ENCODE assay signal across 10 cellular contexts in genomic region chr2:133264951-133265949, GRCh38.
A peak's percentile ranks its signal among the peaks of the same experiment; 100 is the strongest.
DNase-seq lines count a peak whose midpoint lies in the region; ATAC-seq and TF ChIP-seq lines count a peak whose summit lies in the region.
"Had no signal": no experiment of that assay in that cellular context is flagged by ENCODE, and none has a peak within 500 bp of the region (broad histone marks: within the 10 kb centered on the region; RNA-seq: fewer than 3 reads in every experiment).

No MANE protein-coding gene starts in this region.

- DNase-seq in Calu3 (peak; percentile 17), NCI-H69 (lab: John Stamatoyannopoulos, UW) (peak; percentile 3), foreskin fibroblast (peak in 1 of 2 donors; percentile 9), thyroid gland (no peak)
- DNase-seq in effector memory CD4-positive, alpha-beta T cell: no peak
- DNase-seq: central memory CD4-positive, alpha-beta T cell had no signal

- no peak for TF ChIP-seq POLR2A in thyroid gland (IDR thresholded peaks at IDR 0.05)

- no TSS peak for BruUV-seq in Calu3 (replicated peaks; lab: Mats Ljungman, UMichigan)

- TF ChIP-seq EP300 in neural cell (conservative IDR thresholded peaks at IDR 0.05; ENCODE audit: poor library complexity, severe bottlenecking): no peak

- TF ChIP-seq CTCF in Calu3 (IDR thresholded peaks at IDR 0.05; ENCODE audit: unreplicated experiment) (no peak), foreskin fibroblast (IDR thresholded peaks at IDR 0.05; ENCODE audit: low read depth, low read length) (no peak), neural cell (IDR thresholded peaks at IDR 0.05; ENCODE audit: poor library complexity, severe bottlenecking) (no peak), thyroid gland (IDR thresholded peaks at IDR 0.05) (no peak)

- no peaks in the 10 kb centered on the region for H3K9me2 ChIP-seq in neural cell (ENCODE audit: insufficient read depth, low read length)

- H3K27ac Mint-ChIP-seq in Calu3 (ENCODE audit: unreplicated experiment): no peak overlapping the region
- H3K27ac Mint-ChIP-seq: T-helper 1 cell treated with Interleukin-12 subunit alpha and Interleukin-12 subunit beta and Interleukin-4 antibody, amounts not matched to agents 30 μg/mL and 1 μg/mL, for 36 hours had no signal

- intact Hi-C loops in Calu3 (cut with micrococcal nuclease; ENCODE audit: unreplicated experiment): loop anchor here (5.0 to 10.0 kb wide), 2 partner anchors 380 to 517 kb away; no protein-coding TSS in a partner anchor
- intact Hi-C loops in thyroid gland (cut with DNase I): no loop called here

- H3K4me3 ChIP-seq in foreskin fibroblast (ENCODE audit: low read depth in 1 of 2, low read length in 2 of 2): peak overlapping the region; percentile 50 to 58
- peak overlapping the region; percentile 76 for H3K4me3 ChIP-seq in neural cell (ENCODE audit: low read length)
- no peak overlapping the region for H3K4me3 ChIP-seq in effector memory CD4-positive, alpha-beta T cell (ENCODE audit: insufficient read depth, low read depth, low read length, poor library complexity, severe bottlenecking)
- H3K4me3 ChIP-seq in thyroid gland (replicated peaks in 1 of 3): peak overlapping the region in 1 of 3 donors; percentile 20

- H3K4me3 Mint-ChIP-seq in Calu3 (ENCODE audit: low read depth, unreplicated experiment): peak overlapping the region; percentile 83
- H3K4me3 Mint-ChIP-seq: T-helper 1 cell treated with Interleukin-12 subunit alpha and Interleukin-12 subunit beta and Interleukin-4 antibody, amounts not matched to agents 30 μg/mL and 1 μg/mL, for 36 hours had no signal

- no peaks in the 10 kb centered on the region for H3F3A ChIP-seq in neural cell (ENCODE audit: insufficient read depth, low read length, poor library complexity, severe bottlenecking)

- H4K20me1 ChIP-seq in neural cell (ENCODE audit: insufficient read depth): no peaks in the 10 kb centered on the region

- ATAC-seq in HG02623 (IDR thresholded peaks at IDR 0.05; ENCODE audit: unreplicated experiment): no peak
- ATAC-seq in HG03196 (IDR thresholded peaks at IDR 0.05; ENCODE audit: unreplicated experiment): no peak

- H3K36me3 ChIP-seq in neural cell (ENCODE audit: insufficient read depth, low read length): no peaks in the 10 kb centered on the region
- H3K36me3 ChIP-seq in effector memory CD4-positive, alpha-beta T cell (ENCODE audit: control insufficient read depth, insufficient read depth, low read length): no peaks in the 10 kb centered on the region
- no peaks in the 10 kb centered on the region for H3K36me3 ChIP-seq in thyroid gland

- H3K4me1 Mint-ChIP-seq in Calu3 (ENCODE audit: low read depth, unreplicated experiment): peaks cover 24% of the 10 kb centered on the region

- no peak for TF ChIP-seq RAD21 in neural cell (conservative IDR thresholded peaks at IDR 0.05)

- H3K27me3 ChIP-seq in neural cell (ENCODE audit: insufficient read depth, low read depth, low read length) (peaks cover 12% of the 10 kb centered on the region), thyroid gland (no peaks in the 10 kb centered on the region)
- no peaks in the 10 kb centered on the region for H3K27me3 ChIP-seq in effector memory CD4-positive, alpha-beta T cell (replicated peaks; ENCODE audit: control insufficient read depth, insufficient read depth, low read length, poor library complexity, severe bottlenecking)

- no peak overlapping the region for H3K4me2 ChIP-seq in neural cell (ENCODE audit: low read length)

- CTCF ChIA-PET in Calu3 (lab: Charles Lee): interaction anchor here (0.5 kb wide), 1 partner anchor 338 kb away, joined by 3 read pairs; no protein-coding TSS in a partner anchor

- no peaks in the 10 kb centered on the region for H3K79me2 ChIP-seq in neural cell (replicated peaks; ENCODE audit: insufficient read depth, low read length)

- H3K27ac ChIP-seq in neural cell (ENCODE audit: low read length): no peak overlapping the region
- no peak overlapping the region for H3K27ac ChIP-seq in effector memory CD4-positive, alpha-beta T cell (ENCODE audit: insufficient read depth, low read length, poor library complexity, severe bottlenecking)
- no peak overlapping the region for H3K27ac ChIP-seq in thyroid gland

- H3K9me3 Mint-ChIP-seq in Calu3 (ENCODE audit: low read depth, unreplicated experiment): no peaks in the 10 kb centered on the region
- H3K9me3 Mint-ChIP-seq: T-helper 1 cell treated with Interleukin-12 subunit alpha and Interleukin-12 subunit beta and Interleukin-4 antibody, amounts not matched to agents 30 μg/mL and 1 μg/mL, for 36 hours had no signal

- peaks cover 22% of the 10 kb centered on the region for H3K27me3 Mint-ChIP-seq in Calu3 (ENCODE audit: unreplicated experiment)

- no peaks in the 10 kb centered on the region for H3K4me1 ChIP-seq in effector memory CD4-positive, alpha-beta T cell (ENCODE audit: control insufficient read depth, insufficient read depth, low read length, poor library complexity, severe bottlenecking)
- peaks cover 0 to 16% of the 10 kb centered on the region in 2 donors for H3K4me1 ChIP-seq in thyroid gland

- H3K36me3 Mint-ChIP-seq in Calu3 (ENCODE audit: insufficient read depth, unreplicated experiment): peaks cover 20% of the 10 kb centered on the region

- H3K9me3 ChIP-seq in neural cell (ENCODE audit: low read length) (no peaks in the 10 kb centered on the region), thyroid gland (no peaks in the 10 kb centered on the region)
- no peaks in the 10 kb centered on the region for H3K9me3 ChIP-seq in effector memory CD4-positive, alpha-beta T cell (ENCODE audit: control insufficient read depth, low read length)

- no peak overlapping the region for H3K9ac ChIP-seq in neural cell (ENCODE audit: low read length)

- WGBS in thyroid gland, 2 donors: 30 to 38% methylated on average over 20 to 22 of the region's 26 CpGs

- no peak overlapping the region for H2AFZ ChIP-seq in neural cell (ENCODE audit: low read depth, low read length)

TF ChIP-seq in neural cell, 6 proteins besides CTCF, POLR2A, EP300 and RAD21:
- TF ChIP-seq EZH2 (IDR thresholded peaks at IDR 0.05; ENCODE audit: borderline replicate concordance, insufficient read depth, low read length, poor library complexity, severe bottlenecking) (no peak), SMC3 (conservative IDR thresholded peaks at IDR 0.05; ENCODE audit: poor library complexity) (no peak), MXI1 (conservative IDR thresholded peaks at IDR 0.05; ENCODE audit: poor library complexity, severe bottlenecking) (no peak), REST (IDR thresholded peaks at IDR 0.05; ENCODE audit: borderline replicate concordance) (no peak), POLR2AphosphoS5 (IDR thresholded peaks at IDR 0.05) (no peak), TAF1 (IDR thresholded peaks at IDR 0.05; ENCODE audit: low read depth) (no peak)

Comparison
In these comparisons a context has a peak if more than half of its experiments do, and no peak if none do; other contexts are left out.
1. DNase-seq: peak in Calu3 (single experiment) and NCI-H69 (single experiment); none in effector memory CD4-positive, alpha-beta T cell (0 of 3) and thyroid gland (0 of 2).